Comparison of ENCODE assay signal across 1 cellular context in the genomic region with DNA sequence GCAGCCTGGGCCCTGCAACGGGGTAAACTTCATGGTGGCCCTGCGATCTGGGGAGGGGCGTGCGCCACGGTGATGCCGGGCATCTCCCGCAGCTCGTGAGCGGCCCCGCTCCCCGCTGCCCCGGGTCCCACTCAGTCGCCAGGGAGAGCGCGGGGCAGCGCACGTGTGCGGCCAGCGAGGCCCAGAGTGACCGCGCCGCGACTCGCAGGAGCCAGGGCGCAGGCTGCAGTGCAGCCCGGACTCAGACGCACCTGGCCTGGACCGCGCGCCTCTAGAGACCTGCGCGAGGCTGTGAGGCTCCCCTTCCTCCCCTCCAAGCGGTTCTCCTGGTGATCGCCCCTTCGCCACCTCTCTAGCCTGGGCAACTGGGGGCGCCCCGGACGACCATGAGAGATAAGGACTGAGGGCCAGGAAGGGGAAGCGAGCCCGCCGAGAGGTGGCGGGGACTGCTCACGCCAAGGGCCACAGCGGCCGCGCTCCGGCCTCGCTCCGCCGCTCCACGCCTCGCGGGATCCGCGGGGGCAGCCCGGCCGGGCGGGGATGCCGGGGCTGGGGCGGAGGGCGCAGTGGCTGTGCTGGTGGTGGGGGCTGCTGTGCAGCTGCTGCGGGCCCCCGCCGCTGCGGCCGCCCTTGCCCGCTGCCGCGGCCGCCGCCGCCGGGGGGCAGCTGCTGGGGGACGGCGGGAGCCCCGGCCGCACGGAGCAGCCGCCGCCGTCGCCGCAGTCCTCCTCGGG.
TF ChIP-seq lines count a peak whose summit lies in the region.

No MANE protein-coding gene starts in this region.

TF ChIP-seq in HepG2, 621 proteins besides CTCF, POLR2A, EP300 and RAD21 (continued from another document and continues in another):
- no peak for TF ChIP-seq ZNF513 (CRISPR knock-in tag; conservative IDR thresholded peaks at IDR 0.05)
- no peak for TF ChIP-seq NFATC3 (CRISPR knock-in tag; IDR thresholded peaks at IDR 0.05)
- no peak for TF ChIP-seq NFKBIZ (CRISPR knock-in tag; IDR thresholded peaks at IDR 0.05)
- no peak for TF ChIP-seq ZNF839 (CRISPR knock-in tag; IDR thresholded peaks at IDR 0.05; ENCODE audit: borderline replicate concordance)
- TF ChIP-seq NFRKB (IDR thresholded peaks at IDR 0.05) = no peak
- no peak for TF ChIP-seq ZBTB3 (CRISPR knock-in tag; IDR thresholded peaks at IDR 0.05; ENCODE audit: borderline replicate concordance, low read depth)
- TF ChIP-seq ZNF234 (CRISPR knock-in tag; conservative IDR thresholded peaks at IDR 0.05) = no peak
- no peak for TF ChIP-seq TAF15 (IDR thresholded peaks at IDR 0.05; ENCODE audit: low read depth, low read length, poor library complexity, severe bottlenecking)
- TF ChIP-seq MXI1 (IDR thresholded peaks at IDR 0.05; ENCODE audit: borderline replicate concordance, low read depth, low read length) = no peak
- TF ChIP-seq, protein P1, sequence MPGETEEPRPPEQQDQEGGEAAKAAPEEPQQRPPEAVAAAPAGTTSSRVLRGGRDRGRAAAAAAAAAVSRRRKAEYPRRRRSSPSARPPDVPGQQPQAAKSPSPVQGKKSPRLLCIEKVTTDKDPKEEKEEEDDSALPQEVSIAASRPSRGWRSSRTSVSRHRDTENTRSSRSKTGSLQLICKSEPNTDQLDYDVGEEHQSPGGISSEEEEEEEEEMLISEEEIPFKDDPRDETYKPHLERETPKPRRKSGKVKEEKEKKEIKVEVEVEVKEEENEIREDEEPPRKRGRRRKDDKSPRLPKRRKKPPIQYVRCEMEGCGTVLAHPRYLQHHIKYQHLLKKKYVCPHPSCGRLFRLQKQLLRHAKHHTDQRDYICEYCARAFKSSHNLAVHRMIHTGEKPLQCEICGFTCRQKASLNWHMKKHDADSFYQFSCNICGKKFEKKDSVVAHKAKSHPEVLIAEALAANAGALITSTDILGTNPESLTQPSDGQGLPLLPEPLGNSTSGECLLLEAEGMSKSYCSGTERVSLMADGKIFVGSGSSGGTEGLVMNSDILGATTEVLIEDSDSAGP (CRISPR knock-in tag; IDR thresholded peaks at IDR 0.05; ENCODE audit: borderline replicate concordance) = peak; percentile 42; the same call in 1 of the 2 replicates
- TF ChIP-seq ZNF557 (CRISPR knock-in tag; IDR thresholded peaks at IDR 0.05) = no peak
- 0 out of 2 replicates have a peak, but pooled peaks have one; percentile 16 for TF ChIP-seq REL (CRISPR knock-in tag; conservative IDR thresholded peaks at IDR 0.05)
- TF ChIP-seq ISL2 (CRISPR knock-in tag; IDR thresholded peaks at IDR 0.05) = no peak
- no peak for TF ChIP-seq MEIS1 (CRISPR knock-in tag; IDR thresholded peaks at IDR 0.05; ENCODE audit: borderline replicate concordance)
- no peak for TF ChIP-seq AGO1 (IDR thresholded peaks at IDR 0.05; ENCODE audit: low read depth, low read length, poor library complexity, severe bottlenecking)
- TF ChIP-seq MZF1 (CRISPR knock-in tag; IDR thresholded peaks at IDR 0.05; ENCODE audit: borderline replicate concordance) = no peak
- TF ChIP-seq ZNF570 (CRISPR knock-in tag; IDR thresholded peaks at IDR 0.05; ENCODE audit: borderline replicate concordance) = no peak
- TF ChIP-seq ZNF549 (CRISPR knock-in tag; IDR thresholded peaks at IDR 0.05) = no peak
- no peak for TF ChIP-seq ZNF672 (CRISPR knock-in tag; IDR thresholded peaks at IDR 0.05)
- TF ChIP-seq, protein P2, sequence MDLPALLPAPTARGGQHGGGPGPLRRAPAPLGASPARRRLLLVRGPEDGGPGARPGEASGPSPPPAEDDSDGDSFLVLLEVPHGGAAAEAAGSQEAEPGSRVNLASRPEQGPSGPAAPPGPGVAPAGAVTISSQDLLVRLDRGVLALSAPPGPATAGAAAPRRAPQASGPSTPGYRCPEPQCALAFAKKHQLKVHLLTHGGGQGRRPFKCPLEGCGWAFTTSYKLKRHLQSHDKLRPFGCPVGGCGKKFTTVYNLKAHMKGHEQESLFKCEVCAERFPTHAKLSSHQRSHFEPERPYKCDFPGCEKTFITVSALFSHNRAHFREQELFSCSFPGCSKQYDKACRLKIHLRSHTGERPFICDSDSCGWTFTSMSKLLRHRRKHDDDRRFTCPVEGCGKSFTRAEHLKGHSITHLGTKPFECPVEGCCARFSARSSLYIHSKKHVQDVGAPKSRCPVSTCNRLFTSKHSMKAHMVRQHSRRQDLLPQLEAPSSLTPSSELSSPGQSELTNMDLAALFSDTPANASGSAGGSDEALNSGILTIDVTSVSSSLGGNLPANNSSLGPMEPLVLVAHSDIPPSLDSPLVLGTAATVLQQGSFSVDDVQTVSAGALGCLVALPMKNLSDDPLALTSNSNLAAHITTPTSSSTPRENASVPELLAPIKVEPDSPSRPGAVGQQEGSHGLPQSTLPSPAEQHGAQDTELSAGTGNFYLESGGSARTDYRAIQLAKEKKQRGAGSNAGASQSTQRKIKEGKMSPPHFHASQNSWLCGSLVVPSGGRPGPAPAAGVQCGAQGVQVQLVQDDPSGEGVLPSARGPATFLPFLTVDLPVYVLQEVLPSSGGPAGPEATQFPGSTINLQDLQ (CRISPR knock-in tag; IDR thresholded peaks at IDR 0.05) = no peak
- no peak for TF ChIP-seq CBX2 (IDR thresholded peaks at IDR 0.05; ENCODE audit: low read depth, low read length)
- TF ChIP-seq CBX2 (CRISPR knock-in tag; IDR thresholded peaks at IDR 0.05; ENCODE audit: low read depth) = peak; percentile 78; the same call in 1 of the 2 replicates
- TF ChIP-seq, protein P3, sequence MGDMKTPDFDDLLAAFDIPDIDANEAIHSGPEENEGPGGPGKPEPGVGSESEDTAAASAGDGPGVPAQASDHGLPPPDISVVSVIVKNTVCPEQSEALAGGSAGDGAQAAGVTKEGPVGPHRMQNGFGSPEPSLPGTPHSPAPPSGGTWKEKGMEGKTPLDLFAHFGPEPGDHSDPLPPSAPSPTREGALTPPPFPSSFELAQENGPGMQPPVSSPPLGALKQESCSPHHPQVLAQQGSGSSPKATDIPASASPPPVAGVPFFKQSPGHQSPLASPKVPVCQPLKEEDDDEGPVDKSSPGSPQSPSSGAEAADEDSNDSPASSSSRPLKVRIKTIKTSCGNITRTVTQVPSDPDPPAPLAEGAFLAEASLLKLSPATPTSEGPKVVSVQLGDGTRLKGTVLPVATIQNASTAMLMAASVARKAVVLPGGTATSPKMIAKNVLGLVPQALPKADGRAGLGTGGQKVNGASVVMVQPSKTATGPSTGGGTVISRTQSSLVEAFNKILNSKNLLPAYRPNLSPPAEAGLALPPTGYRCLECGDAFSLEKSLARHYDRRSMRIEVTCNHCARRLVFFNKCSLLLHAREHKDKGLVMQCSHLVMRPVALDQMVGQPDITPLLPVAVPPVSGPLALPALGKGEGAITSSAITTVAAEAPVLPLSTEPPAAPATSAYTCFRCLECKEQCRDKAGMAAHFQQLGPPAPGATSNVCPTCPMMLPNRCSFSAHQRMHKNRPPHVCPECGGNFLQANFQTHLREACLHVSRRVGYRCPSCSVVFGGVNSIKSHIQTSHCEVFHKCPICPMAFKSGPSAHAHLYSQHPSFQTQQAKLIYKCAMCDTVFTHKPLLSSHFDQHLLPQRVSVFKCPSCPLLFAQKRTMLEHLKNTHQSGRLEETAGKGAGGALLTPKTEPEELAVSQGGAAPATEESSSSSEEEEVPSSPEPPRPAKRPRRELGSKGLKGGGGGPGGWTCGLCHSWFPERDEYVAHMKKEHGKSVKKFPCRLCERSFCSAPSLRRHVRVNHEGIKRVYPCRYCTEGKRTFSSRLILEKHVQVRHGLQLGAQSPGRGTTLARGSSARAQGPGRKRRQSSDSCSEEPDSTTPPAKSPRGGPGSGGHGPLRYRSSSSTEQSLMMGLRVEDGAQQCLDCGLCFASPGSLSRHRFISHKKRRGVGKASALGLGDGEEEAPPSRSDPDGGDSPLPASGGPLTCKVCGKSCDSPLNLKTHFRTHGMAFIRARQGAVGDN (CRISPR knock-in tag; IDR thresholded peaks at IDR 0.05) = peak; percentile 56
- TF ChIP-seq ZNF800 (CRISPR knock-in tag; IDR thresholded peaks at IDR 0.05) = peak; percentile 99
- no peak for TF ChIP-seq RFXANK (CRISPR knock-in tag; IDR thresholded peaks at IDR 0.05)
- TF ChIP-seq ZNF766 (CRISPR knock-in tag; IDR thresholded peaks at IDR 0.05; ENCODE audit: borderline replicate concordance) = no peak
- no peak for TF ChIP-seq ZNF574 (CRISPR knock-in tag; IDR thresholded peaks at IDR 0.05)
- TF ChIP-seq SKI (IDR thresholded peaks at IDR 0.05; ENCODE audit: partially characterized antibody) = no peak
- TF ChIP-seq ZNF263 (CRISPR knock-in tag; IDR thresholded peaks at IDR 0.05) = no peak
- TF ChIP-seq MTA1 (CRISPR knock-in tag; IDR thresholded peaks at IDR 0.05; ENCODE audit: borderline replicate concordance) = no peak
- no peak for TF ChIP-seq SP1 (IDR thresholded peaks at IDR 0.05)
- no peak for TF ChIP-seq SP1 (CRISPR knock-in tag; IDR thresholded peaks at IDR 0.05)
- no peak for TF ChIP-seq SP5 (CRISPR knock-in tag; IDR thresholded peaks at IDR 0.05; ENCODE audit: borderline replicate concordance, low read depth)
- TF ChIP-seq ZNF616 (CRISPR knock-in tag; IDR thresholded peaks at IDR 0.05; ENCODE audit: low read depth) = no peak
- TF ChIP-seq, protein P4, sequence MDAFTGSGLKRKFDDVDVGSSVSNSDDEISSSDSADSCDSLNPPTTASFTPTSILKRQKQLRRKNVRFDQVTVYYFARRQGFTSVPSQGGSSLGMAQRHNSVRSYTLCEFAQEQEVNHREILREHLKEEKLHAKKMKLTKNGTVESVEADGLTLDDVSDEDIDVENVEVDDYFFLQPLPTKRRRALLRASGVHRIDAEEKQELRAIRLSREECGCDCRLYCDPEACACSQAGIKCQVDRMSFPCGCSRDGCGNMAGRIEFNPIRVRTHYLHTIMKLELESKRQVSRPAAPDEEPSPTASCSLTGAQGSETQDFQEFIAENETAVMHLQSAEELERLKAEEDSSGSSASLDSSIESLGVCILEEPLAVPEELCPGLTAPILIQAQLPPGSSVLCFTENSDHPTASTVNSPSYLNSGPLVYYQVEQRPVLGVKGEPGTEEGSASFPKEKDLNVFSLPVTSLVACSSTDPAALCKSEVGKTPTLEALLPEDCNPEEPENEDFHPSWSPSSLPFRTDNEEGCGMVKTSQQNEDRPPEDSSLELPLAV (CRISPR knock-in tag; conservative IDR thresholded peaks at IDR 0.05; ENCODE audit: low read depth) = no peak
- TF ChIP-seq HOXD1 (CRISPR knock-in tag; IDR thresholded peaks at IDR 0.05) = 0 out of 2 replicates have a peak, but pooled peaks have one; percentile 16
- no peak for TF ChIP-seq HMG20B (CRISPR knock-in tag; conservative IDR thresholded peaks at IDR 0.05)
- TF ChIP-seq, protein P5, sequence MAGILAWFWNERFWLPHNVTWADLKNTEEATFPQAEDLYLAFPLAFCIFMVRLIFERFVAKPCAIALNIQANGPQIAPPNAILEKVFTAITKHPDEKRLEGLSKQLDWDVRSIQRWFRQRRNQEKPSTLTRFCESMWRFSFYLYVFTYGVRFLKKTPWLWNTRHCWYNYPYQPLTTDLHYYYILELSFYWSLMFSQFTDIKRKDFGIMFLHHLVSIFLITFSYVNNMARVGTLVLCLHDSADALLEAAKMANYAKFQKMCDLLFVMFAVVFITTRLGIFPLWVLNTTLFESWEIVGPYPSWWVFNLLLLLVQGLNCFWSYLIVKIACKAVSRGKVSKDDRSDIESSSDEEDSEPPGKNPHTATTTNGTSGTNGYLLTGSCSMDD (CRISPR knock-in tag; IDR thresholded peaks at IDR 0.05) = no peak
- TF ChIP-seq HIVEP1 (CRISPR knock-in tag; IDR thresholded peaks at IDR 0.05) = no peak
- no peak for TF ChIP-seq KDM1A (CRISPR knock-in tag; IDR thresholded peaks at IDR 0.05)
- 0 out of 2 replicates have a peak, but pooled peaks have one; percentile 25 for TF ChIP-seq ZNF749 (CRISPR knock-in tag; IDR thresholded peaks at IDR 0.05; ENCODE audit: borderline replicate concordance)
- TF ChIP-seq ZNF224 (CRISPR knock-in tag; IDR thresholded peaks at IDR 0.05) = no peak
- TF ChIP-seq ZSCAN21 (CRISPR knock-in tag; IDR thresholded peaks at IDR 0.05; ENCODE audit: borderline replicate concordance) = 0 out of 2 replicates have a peak, but pooled peaks have one; percentile 26
- TF ChIP-seq KMT2A (CRISPR knock-in tag; IDR thresholded peaks at IDR 0.05) = no peak
